In genomic region chr3:182970811-182971418, GRCh38 we compare ENCODE assay signal across 23 cellular contexts. TPM values are rescaled to one million over a fixed set of nuclear protein-coding genes. Genes with fewer than 3 reads are reported as not detected.
DNase-seq lines count a peak whose midpoint lies in the region; ATAC-seq and TF ChIP-seq lines count a peak whose summit lies in the region.
"Had no signal": no experiment of that assay in that cellular context is flagged by ENCODE, and none has a peak within 500 bp of the region (broad histone marks: within the 10 kb centered on the region; RNA-seq: fewer than 3 reads in every experiment).

No MANE protein-coding gene starts in this region.

- H3K9me2 ChIP-seq in hepatocyte (replicated peaks; ENCODE audit: insufficient read depth): no peaks in the 10 kb centered on the region

- H3K79me2 ChIP-seq in hepatocyte: peaks cover 98% of the 10 kb centered on the region

- no peak overlapping the region for H3K4me3 ChIP-seq in RWPE2 (ENCODE audit: severe bottlenecking)
- no peak overlapping the region for H3K4me3 ChIP-seq in hepatocyte
- H3K4me3 ChIP-seq: cardiac muscle cell, Peyer's patch, SJSA1 had no signal

- H3K27me3 Mint-ChIP-seq in HFFc6 (ENCODE audit: insufficient read depth) (no peaks in the 10 kb centered on the region), osteocyte (ENCODE audit: unreplicated experiment) (no peaks in the 10 kb centered on the region)
- H3K27me3 Mint-ChIP-seq: CD4-positive, alpha-beta T cell; dendritic cell treated with granulocyte-macrophage colony-stimulating factor and Interleukin-4, amounts not matched to agents 40 ng/mL and 50 ng/mL, for 4 days had no signal

- DNase-seq in HFFc6: no peak
- DNase-seq in RWPE2 (ENCODE audit: low spot score): no peak
- DNase-seq in hepatocyte (ENCODE audit: low spot score): peak; percentile 37
- no peak for DNase-seq in osteocyte (ENCODE audit: extremely low spot score, unreplicated experiment)
- DNase-seq in stimulated activated CD4-positive, alpha-beta T cell treated with anti-CD3 and anti-CD28 coated beads, Interleukin-4, amount 100 ng/mL, for 1 hour: no peak
- no peak for DNase-seq in epidermal melanocyte (ENCODE audit: insufficient read length, low spot score)
- DNase-seq in NCI-H446 treated with DMSO at 0.1 percent for 48 hours (lab: John Stamatoyannopoulos, UW): no peak
- no peak for DNase-seq in T-helper 2 cell
- DNase-seq: activated CD4-positive, alpha-beta T cell treated with anti-CD3 and anti-CD28 coated beads, Interleukin-2, amount 50 U/mL, for 1 hour; activated gamma-delta T cell treated with Interleukin-2 at 50 U/mL for 16 hours; CD4-positive, alpha-beta T cell; HCEC 1CT; head of caudate nucleus; NCI-H1048; NCI-H2029; NCI-H446; Peyer's patch; stimulated activated CD4-positive, alpha-beta T cell treated with anti-CD3 and anti-CD28 coated beads, Interleukin-2, amount 100 ng/mL, for 24 hours; stimulated activated naive CD4-positive, alpha-beta T cell treated with Interleukin-2 at 50 U/mL for 16 hours had no signal

- H3K9me3 Mint-ChIP-seq in HFFc6 (no peaks in the 10 kb centered on the region), osteocyte (ENCODE audit: unreplicated experiment) (no peaks in the 10 kb centered on the region)
- H3K9me3 Mint-ChIP-seq: CD4-positive, alpha-beta T cell; dendritic cell treated with granulocyte-macrophage colony-stimulating factor and Interleukin-4, amounts not matched to agents 40 ng/mL and 50 ng/mL, for 4 days had no signal

- TF ChIP-seq CTCF in HFFc6 (IDR thresholded peaks at IDR 0.05): no peak
- TF ChIP-seq CTCF in RWPE2 (IDR thresholded peaks at IDR 0.05; ENCODE audit: poor library complexity, severe bottlenecking): no peak
- TF ChIP-seq CTCF in hepatocyte (IDR thresholded peaks at IDR 0.05; ENCODE audit: poor library complexity): no peak
- TF ChIP-seq CTCF in osteocyte (IDR thresholded peaks at IDR 0.05): no peak

- H3K27ac ChIP-seq in RWPE2 (ENCODE audit: poor library complexity, severe bottlenecking) (no peak overlapping the region), hepatocyte (peak overlapping the region; percentile 44)
- H3K27ac ChIP-seq: cardiac muscle cell, SJSA1, VCaP had no signal

- peak; percentile 40; the same call in 1 of the 3 replicates for ATAC-seq in RWPE2 (ENCODE audit: low read depth)

- H3K36me3 Mint-ChIP-seq in HFFc6 (ENCODE audit: low read depth): peaks cover 8% of the 10 kb centered on the region; the same call in 1 of the 2 replicates
- H3K36me3 Mint-ChIP-seq in osteocyte (ENCODE audit: unreplicated experiment): no peaks in the 10 kb centered on the region

- H3K27me3 ChIP-seq in RWPE2 (ENCODE audit: insufficient read depth, poor library complexity, severe bottlenecking): no peaks in the 10 kb centered on the region
- no peaks in the 10 kb centered on the region for H3K27me3 ChIP-seq in hepatocyte
- H3K27me3 ChIP-seq: cardiac muscle cell, Peyer's patch, SJSA1 had no signal

- H3K4me1 Mint-ChIP-seq in HFFc6 (ENCODE audit: low read depth): peaks cover 46% of the 10 kb centered on the region
- H3K4me1 Mint-ChIP-seq in osteocyte (ENCODE audit: unreplicated experiment): peaks cover 45% of the 10 kb centered on the region

- WGBS in hepatocyte (ENCODE audit: low lambda C conversion rate, missing lambda C conversion rate): 70% methylated on average over 3 of the region's 3 CpGs

- peak overlapping the region; percentile 44; the same call in 1 of the 2 replicates for H3K27ac Mint-ChIP-seq in HFFc6
- H3K27ac Mint-ChIP-seq in osteocyte (ENCODE audit: unreplicated experiment): peak overlapping the region; percentile 70
- H3K27ac Mint-ChIP-seq: CD4-positive, alpha-beta T cell; dendritic cell treated with granulocyte-macrophage colony-stimulating factor and Interleukin-4, amounts not matched to agents 40 ng/mL and 50 ng/mL, for 4 days had no signal

- peaks cover 30% of the 10 kb centered on the region for H4K20me1 ChIP-seq in hepatocyte (ENCODE audit: insufficient read depth, poor library complexity, severe bottlenecking)

- no peak overlapping the region for H2AFZ ChIP-seq in hepatocyte

- peak overlapping the region; percentile 26 for H3K4me2 ChIP-seq in hepatocyte

- H3K9me3 ChIP-seq in RWPE2 (ENCODE audit: severe bottlenecking) (no peaks in the 10 kb centered on the region), hepatocyte (ENCODE audit: low read depth) (no peaks in the 10 kb centered on the region)
- H3K9me3 ChIP-seq: Peyer's patch, SJSA1 had no signal

- H3K4me1 ChIP-seq in RWPE2 (ENCODE audit: insufficient read depth, poor library complexity, severe bottlenecking): peaks cover 16% of the 10 kb centered on the region
- H3K4me1 ChIP-seq in hepatocyte (ENCODE audit: insufficient read depth): peaks cover 8% of the 10 kb centered on the region

- H3K36me3 ChIP-seq in RWPE2 (ENCODE audit: low read depth) (no peaks in the 10 kb centered on the region), hepatocyte (replicated peaks; ENCODE audit: insufficient read depth, low read depth) (no peaks in the 10 kb centered on the region)
- H3K36me3 ChIP-seq: cardiac muscle cell, Peyer's patch, SJSA1 had no signal

- peak overlapping the region; percentile 15; the same call in 1 of the 2 replicates for H3K4me3 Mint-ChIP-seq in HFFc6
- H3K4me3 Mint-ChIP-seq in osteocyte (ENCODE audit: unreplicated experiment): no peak overlapping the region
- H3K4me3 Mint-ChIP-seq: CD4-positive, alpha-beta T cell; dendritic cell treated with granulocyte-macrophage colony-stimulating factor and Interleukin-4, amounts not matched to agents 40 ng/mL and 50 ng/mL, for 4 days had no signal

RNA-seq across cellular contexts. Expression of gene DCUN1D1, which starts 9.4 kb away (rescaled TPM):
- total RNA-seq in HFFc6 (2021; fragmentation: NEBNext Ultra II Directional; extraction: Animal tissue kit (Norgen Biotek cat#: 25700)): 10 to 100 TPM; 46.1 to 56.9 (median 52.2) TPM
- total RNA-seq in hepatocyte (41.5 and 49.2 TPM in 2 replicates), osteocyte (52.4 and 56.5 TPM in 2 replicates)
- polyA plus RNA-seq in hepatocyte: 22.2 and 23.8 TPM in 2 replicates
